8 cellular contexts compared by ENCODE assay signal in the genomic region with DNA sequence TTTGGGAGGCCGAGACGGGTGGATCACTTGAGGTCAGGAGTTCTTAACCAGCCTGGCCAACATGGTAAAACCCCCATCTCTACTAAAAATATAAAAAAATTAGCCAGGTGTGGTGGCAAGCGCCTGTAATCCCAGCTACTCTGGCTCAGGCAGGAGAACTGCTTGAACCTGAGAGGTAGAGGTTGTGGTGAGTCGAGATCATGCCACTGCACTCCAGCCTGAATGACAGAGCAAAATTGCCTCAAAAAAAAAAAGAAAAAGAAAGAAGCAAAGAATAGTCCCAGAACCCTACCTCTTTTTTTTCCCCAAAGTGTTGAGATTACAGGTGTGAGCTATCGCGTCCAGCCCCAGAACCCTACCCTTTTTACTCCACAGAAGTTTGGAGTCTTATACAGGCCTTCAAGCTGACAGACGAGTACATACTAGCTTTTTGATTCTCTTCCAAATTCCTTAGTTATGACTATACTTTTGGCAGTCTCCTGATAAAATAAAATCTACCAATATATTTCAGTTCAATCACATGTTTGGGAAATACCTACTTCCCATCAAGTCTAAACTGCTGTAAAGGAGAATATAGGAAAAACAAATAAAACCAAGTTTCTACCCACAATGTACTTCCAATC. TPM values are rescaled to one million over a fixed set of nuclear protein-coding genes. Genes with fewer than 3 reads are reported as not detected.
DNase-seq lines count a peak whose midpoint lies in the region; ATAC-seq, FAIRE-seq and TF ChIP-seq lines count a peak whose summit lies in the region.
"Not testable (repeated sequence)": the region's sequence is repeated elsewhere in the genome, so short reads cannot be mapped to it uniquely, and the experiment has no call there.

No MANE protein-coding gene starts in this region.

- H3K27ac Mint-ChIP-seq in H9, result peak overlapping the region; percentile 82 to 96 (median 83); a peak in 6 of 7 replicates

- not testable (repeated sequence) for H3K4me2 ChIP-seq in H9 (ENCODE audit: insufficient read depth, insufficient read length, low read length); PC-9; hepatocyte

- H2BK20ac ChIP-seq in H9 (ENCODE audit: low read depth, low read length, poor library complexity, severe bottlenecking), result not testable (repeated sequence)

- not testable (repeated sequence) for H3K79me1 ChIP-seq in H9 (ENCODE audit: insufficient read depth, low read depth, low read length, poor library complexity, severe bottlenecking)

- not testable (repeated sequence) for H3F3A ChIP-seq in PC-9 (ENCODE audit: insufficient read depth, low read depth)

- not testable (repeated sequence) for H2AK5ac ChIP-seq in H9 (ENCODE audit: insufficient read length, low read length)

- H4K20me1 ChIP-seq in H9 (ENCODE audit: control insufficient read depth, insufficient read depth, insufficient read length); PC-9 (ENCODE audit: insufficient read depth); hepatocyte (ENCODE audit: insufficient read depth, poor library complexity, severe bottlenecking): not testable (repeated sequence)

- not testable (repeated sequence) for H3K27me3 Mint-ChIP-seq in H9 (ENCODE audit: low read depth)

- not testable (repeated sequence) for TF ChIP-seq CTCF in AG09319 (IDR thresholded peaks at IDR 0.05; ENCODE audit: low read depth, low read length); H9 (conservative IDR thresholded peaks at IDR 0.05); PC-9 (conservative IDR thresholded peaks at IDR 0.05); body of pancreas (IDR thresholded peaks at IDR 0.05); esophagus muscularis mucosa (IDR thresholded peaks at IDR 0.05); hepatocyte (IDR thresholded peaks at IDR 0.05; ENCODE audit: poor library complexity); pancreas (IDR thresholded peaks at IDR 0.05); suprapubic skin (IDR thresholded peaks at IDR 0.05)

- not testable (repeated sequence) for H3K4ac ChIP-seq in H9 (ENCODE audit: low read depth, low read length)

- POLR2A ChIA-PET in PC-9 (lab: Charles Lee; ENCODE audit: unreplicated experiment), result interaction anchor here (0.7 kb wide), 1 partner anchor 22 kb away, joined by 5 read pairs; no protein-coding TSS in a partner anchor

- FAIRE-seq in pancreas (lab: Jason Lieb, UNC), result not testable (repeated sequence)

- CTCF ChIA-PET in PC-9 (lab: Charles Lee), result not testable (repeated sequence)

- H3K27ac ChIP-seq in H9 (ENCODE audit: insufficient read length, low read depth, low read length), result not testable (repeated sequence)
- H3K27ac ChIP-seq in PC-9 (peak overlapping the region; percentile 23; the same call in 1 of the 2 replicates), body of pancreas (peak overlapping the region; percentile 36 to 75 (median 55)), esophagus muscularis mucosa (replicated peaks in 1 of 4) (peak overlapping the region in 3 of 4 donors; percentile 11 to 58 (median 19)), hepatocyte (peak overlapping the region; percentile 3), pancreas (peak overlapping the region; percentile 15 to 72 (median 41)), suprapubic skin (peak overlapping the region; percentile 64)

- not testable (repeated sequence) for H3T11ph ChIP-seq in H9 (ENCODE audit: low read length)

- H3K56ac ChIP-seq in H9 (ENCODE audit: insufficient read length, low read depth, low read length), result not testable (repeated sequence)

- not testable (repeated sequence) for H2BK12ac ChIP-seq in H9 (ENCODE audit: insufficient read length, low read depth, low read length)

- ATAC-seq in body of pancreas, result peak; percentile 21
- not testable (repeated sequence) for ATAC-seq in pancreas

- not testable (repeated sequence) for H3K4me3 ChIP-seq in PC-9, body of pancreas, esophagus muscularis mucosa, hepatocyte, pancreas, suprapubic skin

- H3K9me3 ChIP-seq in H9 (ENCODE audit: control insufficient read depth, low read depth, low read length); PC-9 (ENCODE audit: insufficient read depth, low read depth); body of pancreas; esophagus muscularis mucosa; hepatocyte (ENCODE audit: low read depth); pancreas; suprapubic skin: not testable (repeated sequence)

- H3K9ac ChIP-seq in H9 (ENCODE audit: extremely low read depth, insufficient read length, low read length), result not testable (repeated sequence)

- DNase-seq in AG09319 (ENCODE audit: extremely low read depth, low read depth), result peak; percentile 11
- DNase-seq in H9; PC-9; esophagus muscularis mucosa (ENCODE audit: extremely low spot score); hepatocyte (ENCODE audit: low spot score); pancreas; suprapubic skin (ENCODE audit: low spot score in 2 of 2): not testable (repeated sequence)
- peak in 2 of 4 donors; percentile 10 to 17 for DNase-seq in body of pancreas

- not testable (repeated sequence) for H4K91ac ChIP-seq in H9 (ENCODE audit: insufficient read length, low read depth, low read length)

- intact Hi-C loops in PC-9 (cut with micrococcal nuclease; ENCODE audit: unreplicated experiment); body of pancreas (cut with DNase I); esophagus muscularis mucosa (cut with DNase I); pancreas (cut with DNase I): not testable (repeated sequence)

- TF ChIP-seq EP300 in esophagus muscularis mucosa (IDR thresholded peaks at IDR 0.05); suprapubic skin (IDR thresholded peaks at IDR 0.05): not testable (repeated sequence)

- not testable (repeated sequence) for H3K4me1 ChIP-seq in H9 (ENCODE audit: insufficient read depth, low read length); hepatocyte (ENCODE audit: insufficient read depth)
- peaks cover 10% of the 10 kb centered on the region; the same call in 1 of the 2 replicates for H3K4me1 ChIP-seq in PC-9 (replicated peaks; ENCODE audit: insufficient read depth)
- H3K4me1 ChIP-seq in body of pancreas, result peaks cover 19% of the 10 kb centered on the region
- H3K4me1 ChIP-seq in esophagus muscularis mucosa, result peaks cover 10 to 17% (median 12%) of the 10 kb centered on the region in 4 donors
- peaks cover 0 to 13% (median 7%) of the 10 kb centered on the region in 3 donors for H3K4me1 ChIP-seq in pancreas
- peaks cover 29% of the 10 kb centered on the region for H3K4me1 ChIP-seq in suprapubic skin

- not testable (repeated sequence) for H3K36me3 Mint-ChIP-seq in H9 (ENCODE audit: insufficient read depth in 1 of 3, low read depth in 3 of 3)

- WGBS in H9 (ENCODE audit: extremely low coverage, insufficient read length, low lambda C conversion rate), result no CpG with 5 or more reads among the region's 7 CpGs
- WGBS in body of pancreas, 2 donors, result 41 to 51% methylated on average over 7 of the region's 7 CpGs
- WGBS in esophagus muscularis mucosa, result 70% methylated on average over 7 of the region's 7 CpGs
- 86% methylated on average over 7 of the region's 7 CpGs for WGBS in hepatocyte (ENCODE audit: low lambda C conversion rate, missing lambda C conversion rate)
- 53 to 54% methylated on average over 7 of the region's 7 CpGs for WGBS in pancreas, 2 donors
- 41% methylated on average over 7 of the region's 7 CpGs for WGBS in suprapubic skin

- not testable (repeated sequence) for H4K8ac ChIP-seq in H9 (replicated peaks; ENCODE audit: insufficient read length, low read depth, low read length)

- H2BK5ac ChIP-seq in H9 (ENCODE audit: insufficient read length, low read length), result not testable (repeated sequence)

- H3K36me3 ChIP-seq in PC-9 (ENCODE audit: low read depth); body of pancreas (replicated peaks in 1 of 2; ENCODE audit: insufficient read depth in 1 of 2, low read depth in 2 of 2); esophagus muscularis mucosa; hepatocyte (replicated peaks; ENCODE audit: insufficient read depth, low read depth); pancreas; suprapubic skin: not testable (repeated sequence)

- H3K14ac ChIP-seq in H9 (ENCODE audit: insufficient read depth, low read length), result not testable (repeated sequence)

- H2BK120ac ChIP-seq in H9 (ENCODE audit: low read depth, low read length, poor library complexity, severe bottlenecking), result not testable (repeated sequence)

- H3K23me2 ChIP-seq in H9 (ENCODE audit: insufficient read length, low read depth, low read length, poor library complexity, severe bottlenecking), result not testable (repeated sequence)

- not testable (repeated sequence) for H2BK15ac ChIP-seq in H9 (ENCODE audit: low read depth, low read length)

- H3K9me3 Mint-ChIP-seq in H9, result not testable (repeated sequence)

- not testable (repeated sequence) for H3K27me3 ChIP-seq in H9 (ENCODE audit: insufficient read depth, low read length); PC-9 (ENCODE audit: insufficient read depth, low read depth); body of pancreas; esophagus muscularis mucosa; hepatocyte; pancreas; suprapubic skin

- not testable (repeated sequence) for H3K9me2 ChIP-seq in PC-9 (ENCODE audit: insufficient read depth); hepatocyte (replicated peaks; ENCODE audit: insufficient read depth)

- H3K4me1 Mint-ChIP-seq in H9, result peaks cover 27% of the 10 kb centered on the region in 2 experiments

- not testable (repeated sequence) for BruUV-seq in PC-9 (replicated peaks; lab: Mats Ljungman, UMichigan)

- H4K5ac ChIP-seq in H9 (ENCODE audit: insufficient read length, low read depth, low read length), result not testable (repeated sequence)

- not testable (repeated sequence) for H2AFZ ChIP-seq in H9 (ENCODE audit: low read length); PC-9; hepatocyte

- H3K4me3 Mint-ChIP-seq in H9, result not testable (repeated sequence)

- not testable (repeated sequence) for TF ChIP-seq POLR2A in body of pancreas (IDR thresholded peaks at IDR 0.05); esophagus muscularis mucosa (IDR thresholded peaks at IDR 0.05; ENCODE audit: low read depth); suprapubic skin (IDR thresholded peaks at IDR 0.05)

- H3K79me2 ChIP-seq in H9 (ENCODE audit: insufficient read depth, low read length), result not testable (repeated sequence)
- peaks cover 21% of the 10 kb centered on the region for H3K79me2 ChIP-seq in PC-9 (ENCODE audit: low read depth)
- H3K79me2 ChIP-seq in hepatocyte, result peaks cover 37% of the 10 kb centered on the region

- not testable (repeated sequence) for H3K18ac ChIP-seq in H9 (ENCODE audit: insufficient read length, low read depth, low read length)

- not testable (repeated sequence) for H3K23ac ChIP-seq in H9 (ENCODE audit: insufficient read length, low read depth, low read length)

RNA-seq across cellular contexts. Expression of gene STRN, which starts 35.4 kb away (rescaled TPM):
- total RNA-seq in H9 (2021) (31.4 and 31.7 TPM in 2 replicates), PC-9 (2021) (33.5 and 37.6 TPM in 2 replicates), body of pancreas (10 to 100 TPM in 1 of 2 donors, 1 to 10 TPM in 1; 7.3 to 12.7 TPM), esophagus muscularis mucosa (10 to 100 TPM; 17.6 to 21.8 (median 20.0) TPM), hepatocyte (13.9 and 14.1 TPM in 2 replicates), pancreas (10 to 100 TPM in 2 of 6 donors, 1 to 10 TPM in 4; 6.9 to 16.2 (median 8.7) TPM), suprapubic skin (10 to 100 TPM; 28.6 to 39.6 (median 37.5) TPM)
- polyA plus RNA-seq in hepatocyte (4.4 TPM in 2 replicates), pancreas (1 to 10 TPM; 1.8 to 3.0 TPM)
